In the genomic region with DNA sequence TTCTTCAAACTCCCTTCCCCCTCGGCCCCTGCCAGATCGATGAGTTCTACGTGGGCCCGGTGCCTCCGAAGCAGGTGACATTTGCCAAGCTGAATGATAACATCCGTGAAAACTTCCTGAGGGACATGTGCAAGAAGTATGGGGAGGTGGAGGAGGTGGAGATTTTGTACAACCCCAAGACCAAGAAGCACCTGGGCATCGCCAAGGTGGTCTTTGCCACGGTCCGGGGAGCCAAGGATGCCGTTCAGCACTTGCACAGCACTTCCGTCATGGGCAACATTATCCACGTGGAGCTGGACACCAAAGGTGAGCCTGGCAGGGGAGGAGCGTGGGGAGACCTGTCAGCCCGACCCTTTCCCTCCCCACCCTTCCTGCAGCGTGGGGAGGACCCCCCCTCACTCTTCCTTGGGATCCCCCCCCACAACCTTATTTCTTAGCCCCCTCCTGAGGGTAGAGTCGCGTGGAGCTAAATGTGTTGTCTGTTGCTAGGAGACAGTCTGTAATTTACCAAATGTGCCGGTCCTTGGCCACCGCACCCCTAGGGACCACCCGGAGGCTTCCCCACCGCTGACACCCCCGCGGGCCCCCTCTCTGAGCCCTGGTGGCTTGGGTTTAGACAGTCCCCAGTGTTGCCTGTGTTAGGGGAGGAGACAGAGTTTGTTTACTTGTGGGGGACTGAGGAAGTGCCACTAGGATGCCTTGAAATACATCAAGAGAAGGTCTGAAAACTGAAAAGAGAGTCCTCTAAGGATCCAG, we compare ENCODE assay signal across 8 cellular contexts. TPM values are rescaled to one million over a fixed set of nuclear protein-coding genes. Genes with fewer than 3 reads are reported as not detected.
DNase-seq lines count a peak whose midpoint lies in the region; ATAC-seq and TF ChIP-seq lines count a peak whose summit lies in the region.

No MANE protein-coding gene starts in this region.

- H3K79me2 ChIP-seq in H9 (ENCODE audit: insufficient read depth, low read length): no peaks in the 10 kb centered on the region; the same call in 1 of the 2 replicates

- peak; percentile 51 for DNase-seq in 8988T
- no peak for DNase-seq in H9
- no peak for DNase-seq in activated naive CD8-positive, alpha-beta T cell treated with anti-CD3 and anti-CD28 coated beads for 36 hours
- DNase-seq in left lobe of liver (ENCODE audit: low spot score): peak; percentile 50
- DNase-seq in posterior vena cava (ENCODE audit: low spot score): no peak
- DNase-seq in activated CD4-positive, alpha-beta T cell treated with anti-CD3 and anti-CD28 coated beads for 48 hours: no peak
- no peak for DNase-seq in NK-92 treated with Interleukin-12 subunit alpha and Interleukin-12 subunit beta, amount 100 ng/mL, for 24 hours (lab: John Stamatoyannopoulos, UW)

- H3K56ac ChIP-seq in H9 (ENCODE audit: insufficient read length, low read depth, low read length): no peak overlapping the region

- no peak overlapping the region for H3K4ac ChIP-seq in H9 (ENCODE audit: low read depth, low read length)

- no peak overlapping the region for H3K14ac ChIP-seq in H9 (ENCODE audit: insufficient read depth, low read length)

- no peak for TF ChIP-seq CTCF in H9 (conservative IDR thresholded peaks at IDR 0.05)

- H3K9me3 ChIP-seq in H9 (ENCODE audit: control insufficient read depth, low read depth, low read length): no peaks in the 10 kb centered on the region
- H3K9me3 ChIP-seq in thymus (ENCODE audit: control insufficient read depth): no peaks in the 10 kb centered on the region

- no peak overlapping the region for H2BK15ac ChIP-seq in H9 (ENCODE audit: low read depth, low read length)

- peak; percentile 2 for ATAC-seq in left lobe of liver

- H3K4me3 Mint-ChIP-seq in H9: peak overlapping the region; percentile 82 to 86
- peak overlapping the region; percentile 85 for H3K4me3 Mint-ChIP-seq in activated naive CD8-positive, alpha-beta T cell treated with anti-CD3 and anti-CD28 coated beads for 36 hours

- H3K23ac ChIP-seq in H9 (ENCODE audit: insufficient read length, low read depth, low read length): no peak overlapping the region

- H3K9ac ChIP-seq in H9 (ENCODE audit: extremely low read depth, insufficient read length, low read length): no peak overlapping the region

- no peaks in the 10 kb centered on the region for H3K79me1 ChIP-seq in H9 (ENCODE audit: insufficient read depth, low read depth, low read length, poor library complexity, severe bottlenecking)

- H3K27ac ChIP-seq in H9 (ENCODE audit: insufficient read length, low read depth, low read length) (no peak overlapping the region), thymus (ENCODE audit: low read depth) (peak overlapping the region; percentile 69)

- H3K23me2 ChIP-seq in H9 (ENCODE audit: insufficient read length, low read depth, low read length, poor library complexity, severe bottlenecking): peaks cover 19% of the 10 kb centered on the region

- H2BK5ac ChIP-seq in H9 (ENCODE audit: insufficient read length, low read length): no peak overlapping the region

- intact Hi-C loops in posterior vena cava (cut with DNase I): no loop called here

- H3K36me3 Mint-ChIP-seq in H9 (ENCODE audit: insufficient read depth in 1 of 3, low read depth in 3 of 3): peaks cover 20 to 43% (median 41%) of the 10 kb centered on the region in 3 experiments
- peaks cover 32% of the 10 kb centered on the region for H3K36me3 Mint-ChIP-seq in activated naive CD8-positive, alpha-beta T cell treated with anti-CD3 and anti-CD28 coated beads for 36 hours

- no peak overlapping the region for H3K18ac ChIP-seq in H9 (ENCODE audit: insufficient read length, low read depth, low read length)

- H3K9me3 Mint-ChIP-seq in H9: no peaks in the 10 kb centered on the region
- no peaks in the 10 kb centered on the region for H3K9me3 Mint-ChIP-seq in activated naive CD8-positive, alpha-beta T cell treated with anti-CD3 and anti-CD28 coated beads for 36 hours

- H3T11ph ChIP-seq in H9 (ENCODE audit: low read length): no peak overlapping the region

- H2AK5ac ChIP-seq in H9 (ENCODE audit: insufficient read length, low read length): no peak overlapping the region

- peaks cover 29 to 36% of the 10 kb centered on the region in 2 experiments for H3K4me1 Mint-ChIP-seq in H9
- peaks cover 30% of the 10 kb centered on the region for H3K4me1 Mint-ChIP-seq in activated naive CD8-positive, alpha-beta T cell treated with anti-CD3 and anti-CD28 coated beads for 36 hours

- H4K91ac ChIP-seq in H9 (ENCODE audit: insufficient read length, low read depth, low read length): no peak overlapping the region

- H2BK120ac ChIP-seq in H9 (ENCODE audit: low read depth, low read length, poor library complexity, severe bottlenecking): no peak overlapping the region

- H3K27me3 Mint-ChIP-seq in H9 (ENCODE audit: low read depth): no peaks in the 10 kb centered on the region; the same call in 1 of the 2 replicates
- no peaks in the 10 kb centered on the region for H3K27me3 Mint-ChIP-seq in activated naive CD8-positive, alpha-beta T cell treated with anti-CD3 and anti-CD28 coated beads for 36 hours

- H3K36me3 ChIP-seq in thymus (ENCODE audit: control insufficient read depth, insufficient read depth): peaks cover 43% of the 10 kb centered on the region

- peak overlapping the region; percentile 100 for H3K4me3 ChIP-seq in thymus (ENCODE audit: low read length)

- H3K27me3 ChIP-seq in H9 (ENCODE audit: insufficient read depth, low read length) (no peaks in the 10 kb centered on the region), thymus (ENCODE audit: control insufficient read depth, insufficient read depth) (no peaks in the 10 kb centered on the region)

- H2AFZ ChIP-seq in H9 (ENCODE audit: low read length): no peak overlapping the region

- no CpG with 5 or more reads among the region's 23 CpGs for WGBS in H9 (ENCODE audit: extremely low coverage, insufficient read length, low lambda C conversion rate)
- 6% methylated on average over 23 of the region's 23 CpGs for WGBS in thymus

- H4K8ac ChIP-seq in H9 (replicated peaks; ENCODE audit: insufficient read length, low read depth, low read length): no peak overlapping the region

- no peak overlapping the region for H4K5ac ChIP-seq in H9 (ENCODE audit: insufficient read length, low read depth, low read length)

- H4K20me1 ChIP-seq in H9 (ENCODE audit: control insufficient read depth, insufficient read depth, insufficient read length): no peaks in the 10 kb centered on the region

- peaks cover 2% of the 10 kb centered on the region; the same call in 1 of the 2 replicates for H3K4me1 ChIP-seq in H9 (ENCODE audit: insufficient read depth, low read length)
- peaks cover 26% of the 10 kb centered on the region for H3K4me1 ChIP-seq in thymus (ENCODE audit: control insufficient read depth, insufficient read depth, low read length)

- H3K4me2 ChIP-seq in H9 (ENCODE audit: insufficient read depth, insufficient read length, low read length): peak overlapping the region; percentile 52

- no peak overlapping the region for H2BK20ac ChIP-seq in H9 (ENCODE audit: low read depth, low read length, poor library complexity, severe bottlenecking)

- no peak overlapping the region for H2BK12ac ChIP-seq in H9 (ENCODE audit: insufficient read length, low read depth, low read length)

- peak overlapping the region in 2 of 3 experiments; percentile 73 to 89; a peak in 2 of 7 replicates for H3K27ac Mint-ChIP-seq in H9
- H3K27ac Mint-ChIP-seq in activated naive CD8-positive, alpha-beta T cell treated with anti-CD3 and anti-CD28 coated beads for 36 hours: peak overlapping the region; percentile 79

RNA-seq across cellular contexts. Expression of a gene that starts 2.2 kb away (rescaled TPM):
- total RNA-seq in H9 (2021) (38.2 and 40.4 TPM in 2 replicates), left lobe of liver (12.8 TPM), posterior vena cava (10 to 100 TPM; 20.2 to 20.9 TPM)
- 10 to 100 TPM; 15.0 to 15.6 TPM for total RNA-seq in activated naive CD8-positive, alpha-beta T cell treated with anti-CD3 and anti-CD28 coated beads for 36 hours
- 11.8 TPM for polyA plus RNA-seq in thymus

RNA-seq across cellular contexts. Expression of a gene that starts 12.5 kb away (rescaled TPM):
- total RNA-seq in H9 (2021) (29.1 and 29.3 TPM in 2 replicates), left lobe of liver (7.9 TPM), posterior vena cava (10 to 100 TPM in 1 of 2 donors, 1 to 10 TPM in 1; 5.3 to 10.4 TPM)
- total RNA-seq in activated naive CD8-positive, alpha-beta T cell treated with anti-CD3 and anti-CD28 coated beads for 36 hours: 10 to 100 TPM; 78.6 to 85.5 TPM
- 12.9 TPM for polyA plus RNA-seq in thymus

RNA-seq across cellular contexts. Expression of a gene that starts 52.7 kb away (rescaled TPM):
- total RNA-seq in H9 (2021) (0.22 TPM in 1 of 2 replicates, not detected in the other), left lobe of liver (1,410 TPM), posterior vena cava (10 to 100 TPM in 1 of 2 donors, 1 to 10 TPM in 1; 5.6 to 17.4 TPM)
- not detected for total RNA-seq in activated naive CD8-positive, alpha-beta T cell treated with anti-CD3 and anti-CD28 coated beads for 36 hours
- 0.87 TPM for polyA plus RNA-seq in thymus

Comparison
In these comparisons a context has a peak if more than half of its experiments do, and no peak if none do; other contexts are left out.
1. DNase-seq: peak in 8988T (single experiment) and left lobe of liver (single experiment); none in H9 (single experiment), activated naive CD8-positive, alpha-beta T cell treated with anti-CD3 and anti-CD28 coated beads for 36 hours (single experiment), posterior vena cava (single experiment), activated CD4-positive, alpha-beta T cell treated with anti-CD3 and anti-CD28 coated beads for 48 hours (single experiment) and NK-92 treated with Interleukin-12 subunit alpha and Interleukin-12 subunit beta, amount 100 ng/mL, for 24 hours (single experiment).
2. RNA of a gene that starts 52.7 kb away (total RNA-seq): 1,410 TPM in left lobe of liver (single experiment); 5.6 to 17.4 TPM in posterior vena cava, 0.22 TPM in H9 and not detected in activated naive CD8-positive, alpha-beta T cell treated with anti-CD3 and anti-CD28 coated beads for 36 hours; every median in the first group is over 10 times any median in the second.